ENCODE assay signal across 9 cellular contexts in the genomic region with DNA sequence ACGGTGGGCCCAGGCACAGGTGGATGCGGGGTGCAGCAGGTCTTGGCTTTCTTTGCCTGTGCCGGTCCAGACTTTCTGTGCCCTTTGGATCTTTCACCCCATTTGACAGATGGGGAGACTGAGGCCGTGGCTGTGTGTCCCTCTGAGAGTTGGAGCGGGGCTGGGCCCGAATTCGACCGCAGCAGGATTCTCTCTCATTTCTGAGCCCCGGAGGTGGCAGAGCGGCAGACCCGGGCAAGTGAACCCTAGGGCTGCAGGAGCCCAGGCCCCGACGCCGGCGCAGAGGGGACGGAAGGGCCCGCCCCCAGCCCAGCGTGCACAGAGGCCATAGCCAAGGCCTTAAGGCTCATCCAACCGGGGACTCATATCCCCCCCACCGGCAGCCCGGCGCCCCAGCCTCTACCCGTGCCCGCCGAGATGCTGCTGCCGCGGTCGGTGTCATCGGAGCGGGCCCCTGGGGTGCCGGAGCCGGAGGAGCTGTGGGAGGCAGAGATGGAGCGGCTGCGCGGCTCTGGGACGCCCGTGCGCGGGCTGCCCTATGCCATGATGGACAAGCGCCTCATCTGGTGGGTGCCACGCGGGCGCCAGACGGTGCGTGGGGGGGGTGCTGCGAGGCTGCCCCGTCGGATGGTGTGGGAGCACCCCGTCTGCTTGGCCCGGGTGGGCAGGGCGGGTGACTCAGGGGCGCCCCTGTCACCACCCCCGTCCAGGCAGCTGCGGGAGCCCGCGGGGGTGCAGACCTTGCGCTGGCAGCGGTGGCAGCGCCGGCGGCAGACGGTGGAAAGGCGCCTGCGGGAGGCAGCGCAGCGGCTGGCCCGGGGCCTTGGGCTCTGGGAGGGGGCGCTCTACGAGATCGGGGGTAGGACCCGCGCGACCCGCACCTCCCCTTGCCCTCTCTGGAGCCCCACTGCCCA. TPM values are rescaled to one million over a fixed set of nuclear protein-coding genes. Genes with fewer than 3 reads are reported as not detected.
A peak's percentile ranks its signal among the peaks of the same experiment; 100 is the strongest.
DNase-seq lines count a peak whose midpoint lies in the region; ATAC-seq lines count a peak whose summit lies in the region.
"Had no signal": no experiment of that assay in that cellular context is flagged by ENCODE, and none has a peak within 500 bp of the region (broad histone marks: within the 10 kb centered on the region; RNA-seq: fewer than 3 reads in every experiment).

No MANE protein-coding gene starts in this region.

- H3K27ac ChIP-seq in layer of hippocampus (ENCODE audit: low read depth, low read length) = peak overlapping the region; percentile 97
- H3K27ac ChIP-seq: SK-N-MC had no signal

- H3K4me3 Mint-ChIP-seq in activated T-helper 17 cell treated with anti-CD3 and anti-CD28 coated beads, Interleukin-2, amount 50 U/mL, for 72 hours = peak overlapping the region; percentile 99

- peak overlapping the region; percentile 74 for H3K27ac Mint-ChIP-seq in activated T-helper 17 cell treated with anti-CD3 and anti-CD28 coated beads, Interleukin-2, amount 50 U/mL, for 72 hours

- no peaks in the 10 kb centered on the region for H3K9me3 Mint-ChIP-seq in activated T-helper 17 cell treated with anti-CD3 and anti-CD28 coated beads, Interleukin-2, amount 50 U/mL, for 72 hours

- H3K9me3 ChIP-seq in MG63 = no peaks in the 10 kb centered on the region

- H3K36me3 ChIP-seq in MG63 = no peaks in the 10 kb centered on the region

- H3K27me3 ChIP-seq in layer of hippocampus (ENCODE audit: control insufficient read depth, insufficient read depth, low read length) = no peaks in the 10 kb centered on the region
- H3K27me3 ChIP-seq in MG63 = no peaks in the 10 kb centered on the region

- ATAC-seq in activated T-helper 17 cell treated with anti-CD3 and anti-CD28 coated beads, Interleukin-2, amount 50 U/mL, for 72 hours (replicated peaks) = peak; percentile 7
- ATAC-seq in HG03469 (IDR thresholded peaks at IDR 0.05; ENCODE audit: unreplicated experiment) (no peak), HG03139 (IDR thresholded peaks at IDR 0.05; ENCODE audit: unreplicated experiment) (no peak)

- H3K4me3 ChIP-seq in MG63 = no peak overlapping the region
- H3K4me3 ChIP-seq: SK-N-MC had no signal

- no peaks in the 10 kb centered on the region for H3K27me3 Mint-ChIP-seq in activated T-helper 17 cell treated with anti-CD3 and anti-CD28 coated beads, Interleukin-2, amount 50 U/mL, for 72 hours

- H3K4me1 Mint-ChIP-seq in activated T-helper 17 cell treated with anti-CD3 and anti-CD28 coated beads, Interleukin-2, amount 50 U/mL, for 72 hours = peaks cover 29% of the 10 kb centered on the region

- DNase-seq in NCI-H345 (lab: John Stamatoyannopoulos, UW) (peak; percentile 48), NCI-H345 treated with DMSO at 0.1 percent for 48 hours (lab: John Stamatoyannopoulos, UW; ENCODE audit: unreplicated experiment) (no peak), MG63 (no peak)
- DNase-seq in stimulated activated naive CD4-positive, alpha-beta T cell treated with Interleukin-2 at 50 U/mL for 16 hours (lab: John Stamatoyannopoulos, UW) = peak; percentile 61

- peaks cover 81% of the 10 kb centered on the region for H3K36me3 Mint-ChIP-seq in activated T-helper 17 cell treated with anti-CD3 and anti-CD28 coated beads, Interleukin-2, amount 50 U/mL, for 72 hours (ENCODE audit: low read depth)

RNA-seq across cellular contexts. Expression of gene TMC8, which starts 0.9 kb away (rescaled TPM):
- 100 to 1,000 TPM; 126 to 250 TPM for total RNA-seq in activated T-helper 17 cell treated with anti-CD3 and anti-CD28 coated beads, Interleukin-2, amount 50 U/mL, for 72 hours
- total RNA-seq in MG63 (2014; rRNA removed; shearing (Covaris generic); ENCODE audit: low replicate concordance) = not detected in 2 replicates

RNA-seq across cellular contexts. Expression of gene TMC6, which starts 2.9 kb away (rescaled TPM):
- total RNA-seq in activated T-helper 17 cell treated with anti-CD3 and anti-CD28 coated beads, Interleukin-2, amount 50 U/mL, for 72 hours = 100 to 1,000 TPM; 165 to 351 TPM
- total RNA-seq in MG63 (2014; rRNA removed; shearing (Covaris generic); ENCODE audit: low replicate concordance) = 0.32 and 2.1 TPM in 2 replicates

RNA-seq across cellular contexts. Expression of gene C17orf99, which starts 14.8 kb away (rescaled TPM):
- total RNA-seq in activated T-helper 17 cell treated with anti-CD3 and anti-CD28 coated beads, Interleukin-2, amount 50 U/mL, for 72 hours = under 1 TPM; 0.67 to 0.82 TPM
- total RNA-seq in MG63 (2014; rRNA removed; shearing (Covaris generic); ENCODE audit: low replicate concordance) = not detected in 2 replicates

RNA-seq across cellular contexts. Expression of gene SYNGR2, which starts 37.0 kb away (rescaled TPM):
- 100 to 1,000 TPM in 1 of 2 donors, 10 to 100 TPM in 1; 90.4 to 118 TPM for total RNA-seq in activated T-helper 17 cell treated with anti-CD3 and anti-CD28 coated beads, Interleukin-2, amount 50 U/mL, for 72 hours
- total RNA-seq in MG63 (2014; rRNA removed; shearing (Covaris generic); ENCODE audit: low replicate concordance) = 41.3 and 73.2 TPM in 2 replicates

RNA-seq across cellular contexts. Expression of gene TK1, which starts 55.4 kb away (rescaled TPM):
- 100 to 1,000 TPM; 149 to 181 TPM for total RNA-seq in activated T-helper 17 cell treated with anti-CD3 and anti-CD28 coated beads, Interleukin-2, amount 50 U/mL, for 72 hours
- 147 and 288 TPM in 2 replicates for total RNA-seq in MG63 (2014; rRNA removed; shearing (Covaris generic); ENCODE audit: low replicate concordance)

Comparison
In these comparisons a context has a peak if more than half of its experiments do, and no peak if none do; other contexts are left out.
1. DNase-seq: peak in NCI-H345 (single experiment) and stimulated activated naive CD4-positive, alpha-beta T cell treated with Interleukin-2 at 50 U/mL for 16 hours (single experiment); none in NCI-H345 treated with DMSO at 0.1 percent for 48 hours (single experiment) and MG63 (single experiment).
2. RNA of gene TMC8, which starts 0.9 kb away (total RNA-seq): 126 to 250 TPM in activated T-helper 17 cell treated with anti-CD3 and anti-CD28 coated beads, Interleukin-2, amount 50 U/mL, for 72 hours; not detected in MG63; every median in the first group is over 100 times any median in the second.
3. RNA of gene TMC6, which starts 2.9 kb away (total RNA-seq): 165 to 351 TPM in activated T-helper 17 cell treated with anti-CD3 and anti-CD28 coated beads, Interleukin-2, amount 50 U/mL, for 72 hours; 0.32 to 2.1 TPM in MG63; every median in the first group is over 10 times any median in the second.